In the genomic region with DNA sequence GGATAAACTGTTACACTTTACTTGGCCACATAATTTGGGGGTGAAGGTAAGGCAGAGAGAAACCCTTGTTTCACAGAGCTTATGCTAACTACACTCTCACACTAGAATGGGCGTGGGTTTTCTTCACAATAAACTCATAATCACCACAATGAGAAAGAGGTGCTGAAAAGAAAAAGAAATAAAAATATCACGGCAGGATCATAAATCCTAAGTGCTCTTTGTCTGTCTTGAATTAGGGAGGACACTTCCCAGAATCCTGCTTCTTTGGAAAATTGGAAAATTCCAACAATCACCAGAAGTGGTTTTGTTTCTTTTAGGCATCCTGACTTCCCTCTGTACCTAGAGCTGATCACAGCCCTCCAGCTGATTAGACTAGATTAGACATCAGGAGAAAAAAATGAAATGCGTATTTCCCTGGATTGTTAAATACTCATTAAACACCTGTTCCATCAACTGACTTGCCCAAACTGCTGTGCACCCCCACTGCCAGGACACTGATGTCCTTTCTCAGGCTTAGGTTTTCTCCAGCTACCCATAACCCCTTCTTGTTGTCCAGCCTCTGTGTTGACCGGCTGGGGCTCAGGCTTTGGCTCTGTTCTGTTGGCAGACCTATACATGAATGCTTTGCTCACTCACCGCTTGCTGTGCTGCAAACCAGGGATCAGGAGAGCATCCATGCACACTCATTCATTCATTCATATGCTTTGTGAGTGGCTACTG, we compare ENCODE assay signal across 16 cellular contexts. TPM values are rescaled to one million over a fixed set of nuclear protein-coding genes. Genes with fewer than 3 reads are reported as not detected.
DNase-seq lines count a peak whose midpoint lies in the region; ATAC-seq and TF ChIP-seq lines count a peak whose summit lies in the region.
"Had no signal": no experiment of that assay in that cellular context is flagged by ENCODE, and none has a peak within 500 bp of the region (broad histone marks: within the 10 kb centered on the region; RNA-seq: fewer than 3 reads in every experiment).

No MANE protein-coding gene starts in this region.

- H3K36me3 Mint-ChIP-seq in endothelial cell (ENCODE audit: low read depth, unreplicated experiment): peaks cover 3% of the 10 kb centered on the region
- peaks cover 4% of the 10 kb centered on the region for H3K36me3 Mint-ChIP-seq in HFFc6 (ENCODE audit: low read depth)

- DNase-seq in heart left ventricle: no peak
- no peak for DNase-seq in Right ventricle myocardium superior
- peak; percentile 6 for DNase-seq in NCI-H69 (lab: John Stamatoyannopoulos, UW)
- DNase-seq in endothelial cell (ENCODE audit: low spot score): no peak
- DNase-seq in AG08395 (ENCODE audit: low spot score): no peak
- no peak for DNase-seq in HFFc6
- DNase-seq: BE2C; CD8-positive, alpha-beta T cell; GOT3; Kasumi-1; NCI-H1105 treated with DMSO at 0.1 percent for 48 hours; NCI-H1930; NCI-H82; Peyer's patch had no signal

- no peak overlapping the region for H3K4me3 Mint-ChIP-seq in endothelial cell (ENCODE audit: unreplicated experiment)
- H3K4me3 Mint-ChIP-seq in HFFc6: no peak overlapping the region
- H3K4me3 Mint-ChIP-seq: CD8-positive, alpha-beta T cell had no signal

- H3K4me1 Mint-ChIP-seq in endothelial cell (ENCODE audit: unreplicated experiment): peaks cover 52% of the 10 kb centered on the region
- peaks cover 12% of the 10 kb centered on the region for H3K4me1 Mint-ChIP-seq in HFFc6 (ENCODE audit: low read depth)

- H3K27ac Mint-ChIP-seq in endothelial cell (ENCODE audit: unreplicated experiment): peak overlapping the region; percentile 37
- H3K27ac Mint-ChIP-seq in HFFc6: no peak overlapping the region
- H3K27ac Mint-ChIP-seq: CD8-positive, alpha-beta T cell had no signal

- 69 to 82% (median 73%) methylated on average over 5 of the region's 5 CpGs for WGBS in heart left ventricle, 4 donors

- peaks cover 0 to 32% (median 18%) of the 10 kb centered on the region in 9 donors for H3K36me3 ChIP-seq in heart left ventricle
- peaks cover 0 to 15% (median 5%) of the 10 kb centered on the region in 5 donors for H3K36me3 ChIP-seq in subcutaneous abdominal adipose tissue (ENCODE audit: control insufficient read depth in 5 of 5, insufficient read depth in 5 of 5, low read length in 5 of 5)
- H3K36me3 ChIP-seq: BE2C had no signal

- intact Hi-C loops in heart left ventricle (cut with DNase I) (no loop called here), Right ventricle myocardium superior (cut with DNase I) (no loop called here)

- peak in 1 of 4 donors; percentile 9 for ATAC-seq in heart left ventricle
- no peak for ATAC-seq in Right ventricle myocardium superior (ENCODE audit: poor library complexity)
- ATAC-seq: CD8-positive, alpha-beta T cell had no signal

- H3K27me3 Mint-ChIP-seq in endothelial cell (ENCODE audit: unreplicated experiment): peaks cover 4% of the 10 kb centered on the region
- no peaks in the 10 kb centered on the region for H3K27me3 Mint-ChIP-seq in HFFc6 (ENCODE audit: insufficient read depth)

- peak overlapping the region in 7 of 12 donors; percentile 18 to 68 (median 55) for H3K27ac ChIP-seq in heart left ventricle
- H3K27ac ChIP-seq in subcutaneous abdominal adipose tissue (ENCODE audit: low read depth, low read length): peak overlapping the region; percentile 85
- H3K27ac ChIP-seq: Peyer's patch had no signal

- no peak overlapping the region for H3K9ac ChIP-seq in subcutaneous abdominal adipose tissue (ENCODE audit: low read length in 5 of 5)

- TF ChIP-seq CTCF in heart left ventricle (IDR thresholded peaks at IDR 0.05) (no peak), endothelial cell (IDR thresholded peaks at IDR 0.05; ENCODE audit: unreplicated experiment) (no peak), HFFc6 (IDR thresholded peaks at IDR 0.05) (no peak)

- H3K27me3 ChIP-seq in heart left ventricle (no peaks in the 10 kb centered on the region), subcutaneous abdominal adipose tissue (ENCODE audit: control insufficient read depth in 5 of 5, insufficient read depth in 4 of 5, low read length in 5 of 5) (no peaks in the 10 kb centered on the region)
- H3K27me3 ChIP-seq: BE2C, Peyer's patch had no signal

- no peak for TF ChIP-seq POLR2A in heart left ventricle (IDR thresholded peaks at IDR 0.05)

- H3K9me3 Mint-ChIP-seq in endothelial cell (ENCODE audit: unreplicated experiment) (no peaks in the 10 kb centered on the region), HFFc6 (no peaks in the 10 kb centered on the region)
- H3K9me3 Mint-ChIP-seq: CD8-positive, alpha-beta T cell had no signal

- H3K4me3 ChIP-seq in heart left ventricle: no peak overlapping the region
- H3K4me3 ChIP-seq in subcutaneous abdominal adipose tissue (ENCODE audit: low read depth in 1 of 5, low read length in 5 of 5): no peak overlapping the region
- H3K4me3 ChIP-seq: Peyer's patch had no signal

- peaks cover 0 to 54% (median 21%) of the 10 kb centered on the region in 12 donors for H3K4me1 ChIP-seq in heart left ventricle
- H3K4me1 ChIP-seq in subcutaneous abdominal adipose tissue (ENCODE audit: control insufficient read depth in 5 of 5, insufficient read depth in 5 of 5, low read length in 5 of 5): peaks cover 9 to 54% (median 36%) of the 10 kb centered on the region in 5 donors
- H3K4me1 ChIP-seq: BE2C, Peyer's patch had no signal

- H3K9me3 ChIP-seq in heart left ventricle: no peaks in the 10 kb centered on the region
- no peaks in the 10 kb centered on the region for H3K9me3 ChIP-seq in subcutaneous abdominal adipose tissue (ENCODE audit: control insufficient read depth in 5 of 5, low read length in 5 of 5)
- H3K9me3 ChIP-seq: BE2C, Peyer's patch had no signal

RNA-seq across cellular contexts. Expression of gene ACKR4, which starts 41.6 kb away (rescaled TPM):
- total RNA-seq in heart left ventricle: 1 to 10 TPM in 7 of 9 donors, under 1 TPM in 2; 0.69 to 3.0 (median 2.0) TPM
- polyA plus RNA-seq in heart left ventricle: 1 to 10 TPM in 1 of 2 donors, under 1 TPM in 1; 0.64 to 2.2 TPM
- total RNA-seq in Right ventricle myocardium superior: 2.9 TPM
- total RNA-seq in endothelial cell (ENCODE audit: unreplicated experiment): not detected
- 1 to 10 TPM in 5 of 6 experiments, under 1 TPM in 1; 0.78 to 8.4 (median 7.1) TPM for total RNA-seq in HFFc6 (2021; fragmentation: NEBNext Ultra II Directional; extraction: Animal tissue kit (Norgen Biotek cat#: 25700))
- total RNA-seq: Daoy had no signal
